Comparison of ENCODE assay signal across 1 cellular context in the genomic region with DNA sequence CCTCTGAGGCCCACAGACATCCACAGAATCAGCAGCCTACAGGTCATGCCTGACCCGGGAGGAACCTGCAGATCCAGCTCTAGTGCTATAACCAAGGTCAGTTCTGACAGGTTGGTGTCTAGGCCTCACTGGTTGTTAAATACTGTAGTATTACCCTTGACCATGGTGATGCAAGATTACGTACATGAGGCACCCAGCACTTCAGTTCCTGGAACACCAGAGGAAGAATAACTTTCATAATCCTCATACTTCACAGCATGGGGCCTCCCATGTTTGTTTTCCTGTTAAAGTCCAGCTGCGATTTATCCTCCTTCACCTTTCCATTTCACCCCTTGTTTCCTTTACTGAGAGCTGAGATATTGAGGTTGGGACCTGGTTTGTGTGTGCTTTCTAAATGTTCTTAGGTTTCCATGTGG.
TF ChIP-seq lines count a peak whose summit lies in the region.

No MANE protein-coding gene starts in this region.

TF ChIP-seq in GM23338, 12 proteins besides CTCF, POLR2A, EP300 and RAD21 (continued from another document):
- TF ChIP-seq, protein P1, sequence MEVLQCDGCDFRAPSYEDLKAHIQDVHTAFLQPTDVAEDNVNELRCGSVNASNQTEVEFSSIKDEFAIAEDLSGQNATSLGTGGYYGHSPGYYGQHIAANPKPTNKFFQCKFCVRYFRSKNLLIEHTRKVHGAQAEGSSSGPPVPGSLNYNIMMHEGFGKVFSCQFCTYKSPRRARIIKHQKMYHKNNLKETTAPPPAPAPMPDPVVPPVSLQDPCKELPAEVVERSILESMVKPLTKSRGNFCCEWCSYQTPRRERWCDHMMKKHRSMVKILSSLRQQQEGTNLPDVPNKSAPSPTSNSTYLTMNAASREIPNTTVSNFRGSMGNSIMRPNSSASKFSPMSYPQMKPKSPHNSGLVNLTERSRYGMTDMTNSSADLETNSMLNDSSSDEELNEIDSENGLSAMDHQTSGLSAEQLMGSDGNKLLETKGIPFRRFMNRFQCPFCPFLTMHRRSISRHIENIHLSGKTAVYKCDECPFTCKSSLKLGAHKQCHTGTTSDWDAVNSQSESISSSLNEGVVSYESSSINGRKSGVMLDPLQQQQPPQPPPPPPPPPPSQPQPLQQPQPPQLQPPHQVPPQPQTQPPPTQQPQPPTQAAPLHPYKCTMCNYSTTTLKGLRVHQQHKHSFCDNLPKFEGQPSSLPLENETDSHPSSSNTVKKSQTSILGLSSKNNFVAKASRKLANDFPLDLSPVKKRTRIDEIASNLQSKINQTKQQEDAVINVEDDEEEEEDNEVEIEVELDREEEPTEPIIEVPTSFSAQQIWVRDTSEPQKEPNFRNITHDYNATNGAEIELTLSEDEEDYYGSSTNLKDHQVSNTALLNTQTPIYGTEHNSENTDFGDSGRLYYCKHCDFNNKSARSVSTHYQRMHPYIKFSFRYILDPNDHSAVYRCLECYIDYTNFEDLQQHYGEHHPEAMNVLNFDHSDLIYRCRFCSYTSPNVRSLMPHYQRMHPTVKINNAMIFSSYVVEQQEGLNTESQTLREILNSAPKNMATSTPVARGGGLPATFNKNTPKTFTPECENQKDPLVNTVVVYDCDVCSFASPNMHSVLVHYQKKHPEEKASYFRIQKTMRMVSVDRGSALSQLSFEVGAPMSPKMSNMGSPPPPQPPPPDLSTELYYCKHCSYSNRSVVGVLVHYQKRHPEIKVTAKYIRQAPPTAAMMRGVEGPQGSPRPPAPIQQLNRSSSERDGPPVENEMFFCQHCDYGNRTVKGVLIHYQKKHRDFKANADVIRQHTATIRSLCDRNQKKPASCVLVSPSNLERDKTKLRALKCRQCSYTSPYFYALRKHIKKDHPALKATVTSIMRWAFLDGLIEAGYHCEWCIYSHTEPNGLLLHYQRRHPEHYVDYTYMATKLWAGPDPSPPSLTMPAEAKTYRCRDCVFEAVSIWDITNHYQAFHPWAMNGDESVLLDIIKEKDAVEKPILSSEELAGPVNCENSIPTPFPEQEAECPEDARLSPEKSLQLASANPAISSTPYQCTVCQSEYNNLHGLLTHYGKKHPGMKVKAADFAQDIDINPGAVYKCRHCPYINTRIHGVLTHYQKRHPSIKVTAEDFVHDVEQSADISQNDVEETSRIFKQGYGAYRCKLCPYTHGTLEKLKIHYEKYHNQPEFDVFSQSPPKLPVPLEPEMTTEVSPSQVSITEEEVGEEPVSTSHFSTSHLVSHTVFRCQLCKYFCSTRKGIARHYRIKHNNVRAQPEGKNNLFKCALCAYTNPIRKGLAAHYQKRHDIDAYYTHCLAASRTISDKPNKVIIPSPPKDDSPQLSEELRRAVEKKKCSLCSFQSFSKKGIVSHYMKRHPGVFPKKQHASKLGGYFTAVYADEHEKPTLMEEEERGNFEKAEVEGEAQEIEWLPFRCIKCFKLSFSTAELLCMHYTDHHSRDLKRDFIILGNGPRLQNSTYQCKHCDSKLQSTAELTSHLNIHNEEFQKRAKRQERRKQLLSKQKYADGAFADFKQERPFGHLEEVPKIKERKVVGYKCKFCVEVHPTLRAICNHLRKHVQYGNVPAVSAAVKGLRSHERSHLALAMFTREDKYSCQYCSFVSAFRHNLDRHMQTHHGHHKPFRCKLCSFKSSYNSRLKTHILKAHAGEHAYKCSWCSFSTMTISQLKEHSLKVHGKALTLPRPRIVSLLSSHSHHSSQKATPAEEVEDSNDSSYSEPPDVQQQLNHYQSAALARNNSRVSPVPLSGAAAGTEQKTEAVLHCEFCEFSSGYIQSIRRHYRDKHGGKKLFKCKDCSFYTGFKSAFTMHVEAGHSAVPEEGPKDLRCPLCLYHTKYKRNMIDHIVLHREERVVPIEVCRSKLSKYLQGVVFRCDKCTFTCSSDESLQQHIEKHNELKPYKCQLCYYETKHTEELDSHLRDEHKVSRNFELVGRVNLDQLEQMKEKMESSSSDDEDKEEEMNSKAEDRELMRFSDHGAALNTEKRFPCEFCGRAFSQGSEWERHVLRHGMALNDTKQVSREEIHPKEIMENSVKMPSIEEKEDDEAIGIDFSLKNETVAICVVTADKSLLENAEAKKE (CRISPR knock-in tag; IDR thresholded peaks at IDR 0.05), result no peak
- TF ChIP-seq, protein P2, sequence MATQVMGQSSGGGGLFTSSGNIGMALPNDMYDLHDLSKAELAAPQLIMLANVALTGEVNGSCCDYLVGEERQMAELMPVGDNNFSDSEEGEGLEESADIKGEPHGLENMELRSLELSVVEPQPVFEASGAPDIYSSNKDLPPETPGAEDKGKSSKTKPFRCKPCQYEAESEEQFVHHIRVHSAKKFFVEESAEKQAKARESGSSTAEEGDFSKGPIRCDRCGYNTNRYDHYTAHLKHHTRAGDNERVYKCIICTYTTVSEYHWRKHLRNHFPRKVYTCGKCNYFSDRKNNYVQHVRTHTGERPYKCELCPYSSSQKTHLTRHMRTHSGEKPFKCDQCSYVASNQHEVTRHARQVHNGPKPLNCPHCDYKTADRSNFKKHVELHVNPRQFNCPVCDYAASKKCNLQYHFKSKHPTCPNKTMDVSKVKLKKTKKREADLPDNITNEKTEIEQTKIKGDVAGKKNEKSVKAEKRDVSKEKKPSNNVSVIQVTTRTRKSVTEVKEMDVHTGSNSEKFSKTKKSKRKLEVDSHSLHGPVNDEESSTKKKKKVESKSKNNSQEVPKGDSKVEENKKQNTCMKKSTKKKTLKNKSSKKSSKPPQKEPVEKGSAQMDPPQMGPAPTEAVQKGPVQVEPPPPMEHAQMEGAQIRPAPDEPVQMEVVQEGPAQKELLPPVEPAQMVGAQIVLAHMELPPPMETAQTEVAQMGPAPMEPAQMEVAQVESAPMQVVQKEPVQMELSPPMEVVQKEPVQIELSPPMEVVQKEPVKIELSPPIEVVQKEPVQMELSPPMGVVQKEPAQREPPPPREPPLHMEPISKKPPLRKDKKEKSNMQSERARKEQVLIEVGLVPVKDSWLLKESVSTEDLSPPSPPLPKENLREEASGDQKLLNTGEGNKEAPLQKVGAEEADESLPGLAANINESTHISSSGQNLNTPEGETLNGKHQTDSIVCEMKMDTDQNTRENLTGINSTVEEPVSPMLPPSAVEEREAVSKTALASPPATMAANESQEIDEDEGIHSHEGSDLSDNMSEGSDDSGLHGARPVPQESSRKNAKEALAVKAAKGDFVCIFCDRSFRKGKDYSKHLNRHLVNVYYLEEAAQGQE (IDR thresholded peaks at IDR 0.05; ENCODE audit: unreplicated experiment), result no peak
- TF ChIP-seq EZH2phosphoT487 (IDR thresholded peaks at IDR 0.05; ENCODE audit: unreplicated experiment) (no peak), ZNF331 (CRISPR knock-in tag; IDR thresholded peaks at IDR 0.05; ENCODE audit: low read depth) (no peak), CREB1 (CRISPR knock-in tag; IDR thresholded peaks at IDR 0.05; ENCODE audit: low read depth) (no peak), ZNF114 (CRISPR knock-in tag; IDR thresholded peaks at IDR 0.05) (no peak), STAT1 (IDR thresholded peaks at IDR 0.05; ENCODE audit: unreplicated experiment) (no peak), POLR2AphosphoS5 (IDR thresholded peaks at IDR 0.05; ENCODE audit: low read depth) (no peak), JUNB (IDR thresholded peaks at IDR 0.05; ENCODE audit: unreplicated experiment) (no peak)
